In genomic region chr19:2785244-2786000, GRCh38 we compare ENCODE assay signal across 8 cellular contexts. TPM values are rescaled to one million over a fixed set of nuclear protein-coding genes. Genes with fewer than 3 reads are reported as not detected.
DNase-seq lines count a peak whose midpoint lies in the region; ATAC-seq, FAIRE-seq and TF ChIP-seq lines count a peak whose summit lies in the region.

TSS of gene THOP1 (plus strand) at chr19:2785503. CDS start at chr19:2785663, 160 bp downstream.

- peak; percentile 38 for FAIRE-seq in H54 (lab: Jason Lieb, UNC)

- H3K27me3 Mint-ChIP-seq in natural killer cell treated with Interleukin-12 subunit alpha and Interleukin-12 subunit beta and Interleukin-15 and Interleukin-18, amount 100 ng/mL, for 72 hours = no peaks in the 10 kb centered on the region

- H3K9me3 Mint-ChIP-seq in natural killer cell treated with Interleukin-12 subunit alpha and Interleukin-12 subunit beta and Interleukin-15 and Interleukin-18, amount 100 ng/mL, for 72 hours = no peaks in the 10 kb centered on the region

- peak within 1 kb of the TSS; percentile 88 for H3K4me3 ChIP-seq in fibroblast of pulmonary artery (replicated peaks; ENCODE audit: low read depth, low read length)

- TF ChIP-seq POLR2A in H54 (IDR thresholded peaks at IDR 0.05; ENCODE audit: low read depth, low read length) = peak; percentile 98

- peak within 1 kb of the TSS; percentile 87 to 93 for H3K27ac Mint-ChIP-seq in natural killer cell treated with Interleukin-12 subunit alpha and Interleukin-12 subunit beta and Interleukin-15 and Interleukin-18, amount 100 ng/mL, for 72 hours

- H3K4me1 Mint-ChIP-seq in natural killer cell treated with Interleukin-12 subunit alpha and Interleukin-12 subunit beta and Interleukin-15 and Interleukin-18, amount 100 ng/mL, for 72 hours (ENCODE audit: low read depth in 2 of 2) = peaks cover 27 to 37% of the 10 kb centered on the region in 2 donors

- ATAC-seq in natural killer cell treated with Interleukin-12 subunit alpha and Interleukin-12 subunit beta and Interleukin-15 and Interleukin-18, amount 100 ng/mL, for 72 hours = peak; percentile 92 to 93
- peak; percentile 83 for ATAC-seq in stimulated activated naive CD8-positive, alpha-beta T cell treated with anti-CD3 and anti-CD28 coated beads, Interleukin-15, Interleukin-2, amounts not matched to agents 100 U/mL and 50 U/mL, for 24 hours

- peak; percentile 99 for DNase-seq in EH (ENCODE audit: low read depth)
- DNase-seq in H54 (ENCODE audit: insufficient read length, low spot score) = peak; percentile 100
- peak; percentile 99 for DNase-seq in M059J (ENCODE audit: low read depth)
- DNase-seq in SHP77 (lab: John Stamatoyannopoulos, UW) = peak; percentile 97 to 98
- DNase-seq in activated effector memory CD4-positive, alpha-beta T cell treated with Interleukin-2 at 50 U/mL for 16 hours = peak; percentile 98
- peak; percentile 99 for DNase-seq in fibroblast of pulmonary artery (ENCODE audit: low read depth)
- peak; percentile 99 for DNase-seq in natural killer cell treated with Interleukin-12 subunit alpha and Interleukin-12 subunit beta and Interleukin-15 and Interleukin-18, amount 100 ng/mL, for 72 hours (ENCODE audit: low spot score)
- peak; percentile 100 for DNase-seq in stimulated activated naive CD8-positive, alpha-beta T cell treated with anti-CD3 and anti-CD28 coated beads, Interleukin-15, Interleukin-2, amounts not matched to agents 100 U/mL and 50 U/mL, for 24 hours

- TF ChIP-seq CTCF in fibroblast of pulmonary artery (IDR thresholded peaks at IDR 0.05; ENCODE audit: low read length, missing control alignments) = no peak

- no peaks in the 10 kb centered on the region for H3K36me3 Mint-ChIP-seq in natural killer cell treated with Interleukin-12 subunit alpha and Interleukin-12 subunit beta and Interleukin-15 and Interleukin-18, amount 100 ng/mL, for 72 hours

- peak within 1 kb of the TSS; percentile 94 for H3K4me3 Mint-ChIP-seq in natural killer cell treated with Interleukin-12 subunit alpha and Interleukin-12 subunit beta and Interleukin-15 and Interleukin-18, amount 100 ng/mL, for 72 hours

RNA-seq across cellular contexts. Expression of gene THOP1, which starts in this region (rescaled TPM):
- 61.7 and 134 TPM in 2 replicates for total RNA-seq in M059J (2014; rRNA removed; shearing (Covaris generic))
- total RNA-seq in natural killer cell treated with Interleukin-12 subunit alpha and Interleukin-12 subunit beta and Interleukin-15 and Interleukin-18, amount 100 ng/mL, for 72 hours = 100 to 1,000 TPM; 105 to 224 TPM

Comparison
In these comparisons a context has a peak if more than half of its experiments do, and no peak if none do; other contexts are left out.
1. Peak in every context shown above with its lines: DNase-seq, ATAC-seq and H3K4me3 ChIP-seq.